1 cellular context compared by ENCODE assay signal in the genomic region with DNA sequence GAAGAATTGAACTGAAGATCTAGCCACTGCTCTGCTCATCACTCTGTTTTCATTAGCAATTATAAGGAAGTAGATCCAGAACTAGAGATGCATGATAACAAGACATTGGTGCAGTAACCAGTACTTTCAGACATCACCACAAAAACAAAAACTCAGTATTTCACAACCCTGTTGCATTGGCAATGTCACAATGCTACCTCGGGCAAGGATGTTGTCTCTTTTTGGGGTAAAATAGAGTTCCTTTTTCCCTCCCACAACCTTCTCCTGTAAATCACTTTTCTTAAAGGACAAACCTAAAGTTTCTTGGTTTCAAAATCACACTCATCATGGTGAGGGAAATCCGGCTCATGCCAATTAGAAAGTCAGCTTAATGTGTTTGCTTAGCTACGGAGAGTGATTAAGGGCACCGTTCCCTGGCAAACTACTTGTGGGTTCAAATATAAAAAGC.
TF ChIP-seq lines count a peak whose summit lies in the region.

No MANE protein-coding gene starts in this region.

TF ChIP-seq in GM12878, 131 proteins besides CTCF, POLR2A, EP300 and RAD21 (continued from another document and continues in another):
- TF ChIP-seq, protein P1, sequence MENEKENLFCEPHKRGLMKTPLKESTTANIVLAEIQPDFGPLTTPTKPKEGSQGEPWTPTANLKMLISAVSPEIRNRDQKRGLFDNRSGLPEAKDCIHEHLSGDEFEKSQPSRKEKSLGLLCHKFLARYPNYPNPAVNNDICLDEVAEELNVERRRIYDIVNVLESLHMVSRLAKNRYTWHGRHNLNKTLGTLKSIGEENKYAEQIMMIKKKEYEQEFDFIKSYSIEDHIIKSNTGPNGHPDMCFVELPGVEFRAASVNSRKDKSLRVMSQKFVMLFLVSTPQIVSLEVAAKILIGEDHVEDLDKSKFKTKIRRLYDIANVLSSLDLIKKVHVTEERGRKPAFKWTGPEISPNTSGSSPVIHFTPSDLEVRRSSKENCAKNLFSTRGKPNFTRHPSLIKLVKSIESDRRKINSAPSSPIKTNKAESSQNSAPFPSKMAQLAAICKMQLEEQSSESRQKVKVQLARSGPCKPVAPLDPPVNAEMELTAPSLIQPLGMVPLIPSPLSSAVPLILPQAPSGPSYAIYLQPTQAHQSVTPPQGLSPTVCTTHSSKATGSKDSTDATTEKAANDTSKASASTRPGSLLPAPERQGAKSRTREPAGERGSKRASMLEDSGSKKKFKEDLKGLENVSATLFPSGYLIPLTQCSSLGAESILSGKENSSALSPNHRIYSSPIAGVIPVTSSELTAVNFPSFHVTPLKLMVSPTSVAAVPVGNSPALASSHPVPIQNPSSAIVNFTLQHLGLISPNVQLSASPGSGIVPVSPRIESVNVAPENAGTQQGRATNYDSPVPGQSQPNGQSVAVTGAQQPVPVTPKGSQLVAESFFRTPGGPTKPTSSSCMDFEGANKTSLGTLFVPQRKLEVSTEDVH (IDR thresholded peaks at IDR 0.05; ENCODE audit: low read depth, partially characterized antibody): no peak
- TF ChIP-seq NFXL1 (IDR thresholded peaks at IDR 0.05; ENCODE audit: borderline replicate concordance): no peak
- TF ChIP-seq TCF3 (IDR thresholded peaks at IDR 0.05; ENCODE audit: borderline replicate concordance, insufficient read depth, low read depth, low read length): no peak
- TF ChIP-seq RBBP5 (conservative IDR thresholded peaks at IDR 0.05): no peak
- no peak for TF ChIP-seq POLR2AphosphoS2 (IDR thresholded peaks at IDR 0.05; ENCODE audit: low read depth, low read length)
- TF ChIP-seq ZBED1 (IDR thresholded peaks at IDR 0.05; ENCODE audit: borderline replicate concordance): no peak
- TF ChIP-seq, protein P2, sequence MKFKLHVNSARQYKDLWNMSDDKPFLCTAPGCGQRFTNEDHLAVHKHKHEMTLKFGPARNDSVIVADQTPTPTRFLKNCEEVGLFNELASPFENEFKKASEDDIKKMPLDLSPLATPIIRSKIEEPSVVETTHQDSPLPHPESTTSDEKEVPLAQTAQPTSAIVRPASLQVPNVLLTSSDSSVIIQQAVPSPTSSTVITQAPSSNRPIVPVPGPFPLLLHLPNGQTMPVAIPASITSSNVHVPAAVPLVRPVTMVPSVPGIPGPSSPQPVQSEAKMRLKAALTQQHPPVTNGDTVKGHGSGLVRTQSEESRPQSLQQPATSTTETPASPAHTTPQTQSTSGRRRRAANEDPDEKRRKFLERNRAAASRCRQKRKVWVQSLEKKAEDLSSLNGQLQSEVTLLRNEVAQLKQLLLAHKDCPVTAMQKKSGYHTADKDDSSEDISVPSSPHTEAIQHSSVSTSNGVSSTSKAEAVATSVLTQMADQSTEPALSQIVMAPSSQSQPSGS (IDR thresholded peaks at IDR 0.05; ENCODE audit: low read length): no peak
- TF ChIP-seq, protein P3, sequence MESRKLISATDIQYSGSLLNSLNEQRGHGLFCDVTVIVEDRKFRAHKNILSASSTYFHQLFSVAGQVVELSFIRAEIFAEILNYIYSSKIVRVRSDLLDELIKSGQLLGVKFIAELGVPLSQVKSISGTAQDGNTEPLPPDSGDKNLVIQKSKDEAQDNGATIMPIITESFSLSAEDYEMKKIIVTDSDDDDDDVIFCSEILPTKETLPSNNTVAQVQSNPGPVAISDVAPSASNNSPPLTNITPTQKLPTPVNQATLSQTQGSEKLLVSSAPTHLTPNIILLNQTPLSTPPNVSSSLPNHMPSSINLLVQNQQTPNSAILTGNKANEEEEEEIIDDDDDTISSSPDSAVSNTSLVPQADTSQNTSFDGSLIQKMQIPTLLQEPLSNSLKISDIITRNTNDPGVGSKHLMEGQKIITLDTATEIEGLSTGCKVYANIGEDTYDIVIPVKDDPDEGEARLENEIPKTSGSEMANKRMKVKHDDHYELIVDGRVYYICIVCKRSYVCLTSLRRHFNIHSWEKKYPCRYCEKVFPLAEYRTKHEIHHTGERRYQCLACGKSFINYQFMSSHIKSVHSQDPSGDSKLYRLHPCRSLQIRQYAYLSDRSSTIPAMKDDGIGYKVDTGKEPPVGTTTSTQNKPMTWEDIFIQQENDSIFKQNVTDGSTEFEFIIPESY (IDR thresholded peaks at IDR 0.05): no peak
- no peak for TF ChIP-seq ZSCAN29 (IDR thresholded peaks at IDR 0.05)
- TF ChIP-seq FOS (IDR thresholded peaks at IDR 0.05; ENCODE audit: borderline replicate concordance, extremely low read depth, insufficient read length): no peak
- no peak for TF ChIP-seq NFIC (IDR thresholded peaks at IDR 0.05; ENCODE audit: low read depth, low read length)
- no peak for TF ChIP-seq LARP7 (IDR thresholded peaks at IDR 0.05)
- TF ChIP-seq BMI1 (IDR thresholded peaks at IDR 0.05; ENCODE audit: borderline replicate concordance): no peak
- no peak for TF ChIP-seq CBX3 (IDR thresholded peaks at IDR 0.05; ENCODE audit: borderline replicate concordance, low read depth)
- peak; percentile 84 for TF ChIP-seq RUNX3 (IDR thresholded peaks at IDR 0.05; ENCODE audit: low read length)
- no peak for TF ChIP-seq EZH2 (IDR thresholded peaks at IDR 0.05; ENCODE audit: borderline replicate concordance, control insufficient read depth, low read depth, low read length)
- no peak for TF ChIP-seq ZNF217 (IDR thresholded peaks at IDR 0.05)
- TF ChIP-seq, protein P4, sequence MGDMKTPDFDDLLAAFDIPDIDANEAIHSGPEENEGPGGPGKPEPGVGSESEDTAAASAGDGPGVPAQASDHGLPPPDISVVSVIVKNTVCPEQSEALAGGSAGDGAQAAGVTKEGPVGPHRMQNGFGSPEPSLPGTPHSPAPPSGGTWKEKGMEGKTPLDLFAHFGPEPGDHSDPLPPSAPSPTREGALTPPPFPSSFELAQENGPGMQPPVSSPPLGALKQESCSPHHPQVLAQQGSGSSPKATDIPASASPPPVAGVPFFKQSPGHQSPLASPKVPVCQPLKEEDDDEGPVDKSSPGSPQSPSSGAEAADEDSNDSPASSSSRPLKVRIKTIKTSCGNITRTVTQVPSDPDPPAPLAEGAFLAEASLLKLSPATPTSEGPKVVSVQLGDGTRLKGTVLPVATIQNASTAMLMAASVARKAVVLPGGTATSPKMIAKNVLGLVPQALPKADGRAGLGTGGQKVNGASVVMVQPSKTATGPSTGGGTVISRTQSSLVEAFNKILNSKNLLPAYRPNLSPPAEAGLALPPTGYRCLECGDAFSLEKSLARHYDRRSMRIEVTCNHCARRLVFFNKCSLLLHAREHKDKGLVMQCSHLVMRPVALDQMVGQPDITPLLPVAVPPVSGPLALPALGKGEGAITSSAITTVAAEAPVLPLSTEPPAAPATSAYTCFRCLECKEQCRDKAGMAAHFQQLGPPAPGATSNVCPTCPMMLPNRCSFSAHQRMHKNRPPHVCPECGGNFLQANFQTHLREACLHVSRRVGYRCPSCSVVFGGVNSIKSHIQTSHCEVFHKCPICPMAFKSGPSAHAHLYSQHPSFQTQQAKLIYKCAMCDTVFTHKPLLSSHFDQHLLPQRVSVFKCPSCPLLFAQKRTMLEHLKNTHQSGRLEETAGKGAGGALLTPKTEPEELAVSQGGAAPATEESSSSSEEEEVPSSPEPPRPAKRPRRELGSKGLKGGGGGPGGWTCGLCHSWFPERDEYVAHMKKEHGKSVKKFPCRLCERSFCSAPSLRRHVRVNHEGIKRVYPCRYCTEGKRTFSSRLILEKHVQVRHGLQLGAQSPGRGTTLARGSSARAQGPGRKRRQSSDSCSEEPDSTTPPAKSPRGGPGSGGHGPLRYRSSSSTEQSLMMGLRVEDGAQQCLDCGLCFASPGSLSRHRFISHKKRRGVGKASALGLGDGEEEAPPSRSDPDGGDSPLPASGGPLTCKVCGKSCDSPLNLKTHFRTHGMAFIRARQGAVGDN (IDR thresholded peaks at IDR 0.05): no peak
- TF ChIP-seq SMARCA5 (IDR thresholded peaks at IDR 0.05): no peak
- no peak for TF ChIP-seq JUND (IDR thresholded peaks at IDR 0.05; ENCODE audit: low read depth, low read length)
- no peak for TF ChIP-seq NR2F1 (conservative IDR thresholded peaks at IDR 0.05)
- TF ChIP-seq IKZF2 (IDR thresholded peaks at IDR 0.05): peak; percentile 69 to 75
- TF ChIP-seq WRNIP1 (IDR thresholded peaks at IDR 0.05; ENCODE audit: borderline replicate concordance, low read depth, low read length): no peak
- TF ChIP-seq ETV6 (conservative IDR thresholded peaks at IDR 0.05 in 1 of 2, IDR thresholded peaks at IDR 0.05 in 1 of 2; ENCODE audit: borderline replicate concordance in 1 of 2, low read depth in 1 of 2): peak in 1 of 2 experiments; percentile 38; a peak in 1 of 4 replicates
- no peak for TF ChIP-seq RAD51 (IDR thresholded peaks at IDR 0.05)
- no peak for TF ChIP-seq SIX5 (IDR thresholded peaks at IDR 0.05; ENCODE audit: low read depth, low read length, severe bottlenecking)
- no peak for TF ChIP-seq BHLHE40 (IDR thresholded peaks at IDR 0.05; ENCODE audit: borderline replicate concordance in 1 of 2, low read depth in 2 of 2, low read length in 1 of 2)
- TF ChIP-seq, protein P5, sequence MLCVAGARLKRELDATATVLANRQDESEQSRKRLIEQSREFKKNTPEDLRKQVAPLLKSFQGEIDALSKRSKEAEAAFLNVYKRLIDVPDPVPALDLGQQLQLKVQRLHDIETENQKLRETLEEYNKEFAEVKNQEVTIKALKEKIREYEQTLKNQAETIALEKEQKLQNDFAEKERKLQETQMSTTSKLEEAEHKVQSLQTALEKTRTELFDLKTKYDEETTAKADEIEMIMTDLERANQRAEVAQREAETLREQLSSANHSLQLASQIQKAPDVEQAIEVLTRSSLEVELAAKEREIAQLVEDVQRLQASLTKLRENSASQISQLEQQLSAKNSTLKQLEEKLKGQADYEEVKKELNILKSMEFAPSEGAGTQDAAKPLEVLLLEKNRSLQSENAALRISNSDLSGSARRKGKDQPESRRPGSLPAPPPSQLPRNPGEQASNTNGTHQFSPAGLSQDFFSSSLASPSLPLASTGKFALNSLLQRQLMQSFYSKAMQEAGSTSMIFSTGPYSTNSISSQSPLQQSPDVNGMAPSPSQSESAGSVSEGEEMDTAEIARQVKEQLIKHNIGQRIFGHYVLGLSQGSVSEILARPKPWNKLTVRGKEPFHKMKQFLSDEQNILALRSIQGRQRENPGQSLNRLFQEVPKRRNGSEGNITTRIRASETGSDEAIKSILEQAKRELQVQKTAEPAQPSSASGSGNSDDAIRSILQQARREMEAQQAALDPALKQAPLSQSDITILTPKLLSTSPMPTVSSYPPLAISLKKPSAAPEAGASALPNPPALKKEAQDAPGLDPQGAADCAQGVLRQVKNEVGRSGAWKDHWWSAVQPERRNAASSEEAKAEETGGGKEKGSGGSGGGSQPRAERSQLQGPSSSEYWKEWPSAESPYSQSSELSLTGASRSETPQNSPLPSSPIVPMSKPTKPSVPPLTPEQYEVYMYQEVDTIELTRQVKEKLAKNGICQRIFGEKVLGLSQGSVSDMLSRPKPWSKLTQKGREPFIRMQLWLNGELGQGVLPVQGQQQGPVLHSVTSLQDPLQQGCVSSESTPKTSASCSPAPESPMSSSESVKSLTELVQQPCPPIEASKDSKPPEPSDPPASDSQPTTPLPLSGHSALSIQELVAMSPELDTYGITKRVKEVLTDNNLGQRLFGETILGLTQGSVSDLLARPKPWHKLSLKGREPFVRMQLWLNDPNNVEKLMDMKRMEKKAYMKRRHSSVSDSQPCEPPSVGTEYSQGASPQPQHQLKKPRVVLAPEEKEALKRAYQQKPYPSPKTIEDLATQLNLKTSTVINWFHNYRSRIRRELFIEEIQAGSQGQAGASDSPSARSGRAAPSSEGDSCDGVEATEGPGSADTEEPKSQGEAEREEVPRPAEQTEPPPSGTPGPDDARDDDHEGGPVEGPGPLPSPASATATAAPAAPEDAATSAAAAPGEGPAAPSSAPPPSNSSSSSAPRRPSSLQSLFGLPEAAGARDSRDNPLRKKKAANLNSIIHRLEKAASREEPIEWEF (IDR thresholded peaks at IDR 0.05; ENCODE audit: insufficient replicate concordance, low read depth, low read length): no peak
- no peak for TF ChIP-seq NR2C1 (IDR thresholded peaks at IDR 0.05)
- no peak for TF ChIP-seq RELA (IDR thresholded peaks at IDR 0.05; ENCODE audit: borderline replicate concordance, partially characterized antibody)
- TF ChIP-seq, protein P6, sequence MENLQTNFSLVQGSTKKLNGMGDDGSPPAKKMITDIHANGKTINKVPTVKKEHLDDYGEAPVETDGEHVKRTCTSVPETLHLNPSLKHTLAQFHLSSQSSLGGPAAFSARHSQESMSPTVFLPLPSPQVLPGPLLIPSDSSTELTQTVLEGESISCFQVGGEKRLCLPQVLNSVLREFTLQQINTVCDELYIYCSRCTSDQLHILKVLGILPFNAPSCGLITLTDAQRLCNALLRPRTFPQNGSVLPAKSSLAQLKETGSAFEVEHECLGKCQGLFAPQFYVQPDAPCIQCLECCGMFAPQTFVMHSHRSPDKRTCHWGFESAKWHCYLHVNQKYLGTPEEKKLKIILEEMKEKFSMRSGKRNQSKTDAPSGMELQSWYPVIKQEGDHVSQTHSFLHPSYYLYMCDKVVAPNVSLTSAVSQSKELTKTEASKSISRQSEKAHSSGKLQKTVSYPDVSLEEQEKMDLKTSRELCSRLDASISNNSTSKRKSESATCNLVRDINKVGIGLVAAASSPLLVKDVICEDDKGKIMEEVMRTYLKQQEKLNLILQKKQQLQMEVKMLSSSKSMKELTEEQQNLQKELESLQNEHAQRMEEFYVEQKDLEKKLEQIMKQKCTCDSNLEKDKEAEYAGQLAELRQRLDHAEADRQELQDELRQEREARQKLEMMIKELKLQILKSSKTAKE (IDR thresholded peaks at IDR 0.05; ENCODE audit: low read depth, poor library complexity, severe bottlenecking): peak; percentile 46
- TF ChIP-seq CBFB (IDR thresholded peaks at IDR 0.05; ENCODE audit: low read depth): no peak
- 0 out of 2 replicates have a peak, but pooled peaks have one; percentile 57 for TF ChIP-seq PAX5 (IDR thresholded peaks at IDR 0.05; ENCODE audit: borderline replicate concordance, low read depth, low read length)
- no peak for TF ChIP-seq TCF7 (IDR thresholded peaks at IDR 0.05; ENCODE audit: borderline replicate concordance)
- TF ChIP-seq, protein P7, sequence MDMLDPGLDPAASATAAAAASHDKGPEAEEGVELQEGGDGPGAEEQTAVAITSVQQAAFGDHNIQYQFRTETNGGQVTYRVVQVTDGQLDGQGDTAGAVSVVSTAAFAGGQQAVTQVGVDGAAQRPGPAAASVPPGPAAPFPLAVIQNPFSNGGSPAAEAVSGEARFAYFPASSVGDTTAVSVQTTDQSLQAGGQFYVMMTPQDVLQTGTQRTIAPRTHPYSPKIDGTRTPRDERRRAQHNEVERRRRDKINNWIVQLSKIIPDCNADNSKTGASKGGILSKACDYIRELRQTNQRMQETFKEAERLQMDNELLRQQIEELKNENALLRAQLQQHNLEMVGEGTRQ (IDR thresholded peaks at IDR 0.05; ENCODE audit: borderline replicate concordance, low read depth, low read length): no peak
- peak; percentile 27; the same call in 1 of the 2 replicates for TF ChIP-seq FOXM1 (IDR thresholded peaks at IDR 0.05; ENCODE audit: low read depth, low read length)
- TF ChIP-seq YBX1 (IDR thresholded peaks at IDR 0.05): no peak
- no peak for TF ChIP-seq BACH1 (IDR thresholded peaks at IDR 0.05; ENCODE audit: borderline replicate concordance)
- no peak for TF ChIP-seq BCL11A (IDR thresholded peaks at IDR 0.05; ENCODE audit: low read depth, low read length)
- TF ChIP-seq KAT2A (conservative IDR thresholded peaks at IDR 0.05; ENCODE audit: control insufficient read depth, low read depth, low read length): no peak
- no peak for TF ChIP-seq ASH2L (IDR thresholded peaks at IDR 0.05; ENCODE audit: borderline replicate concordance, low read depth)
